14 cellular contexts compared by ENCODE assay signal in the genomic region with DNA sequence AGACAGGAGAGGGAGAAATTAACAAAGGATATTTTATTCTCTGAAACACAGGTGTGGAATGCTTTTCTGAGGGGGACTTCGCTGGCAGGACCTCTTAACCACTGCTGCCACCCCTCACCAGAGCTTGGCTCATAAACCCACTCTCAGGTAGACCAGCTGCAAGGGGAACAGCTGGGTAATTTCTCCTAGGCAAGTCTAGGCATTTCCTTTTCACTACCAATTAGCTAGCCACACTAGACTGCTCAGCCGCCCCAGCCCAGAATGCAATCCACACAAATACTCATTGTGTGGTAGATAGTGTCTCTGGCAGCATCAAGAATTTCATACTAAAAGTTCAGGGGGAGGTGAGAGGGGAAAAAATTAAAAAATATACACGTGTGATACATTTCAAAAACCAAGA.
"Had no signal": no experiment of that assay in that cellular context is flagged by ENCODE, and none has a peak within 500 bp of the region (broad histone marks: within the 10 kb centered on the region; RNA-seq: fewer than 3 reads in every experiment).

No MANE protein-coding gene starts in this region.

- H3K4me1 Mint-ChIP-seq: activated naive CD8-positive, alpha-beta T cell treated with anti-CD3 and anti-CD28 coated beads, Interleukin-2, amount 10 ng/mL, durations not matched to agents 7 days and 5 days; naive thymus-derived CD4-positive, alpha-beta T cell; stimulated activated effector memory CD8-positive, alpha-beta T cell treated with anti-CD3 and anti-CD28 coated beads, Interleukin-12 subunit alpha, Interleukin-12 subunit beta, amount 100 ng/mL, for 72 hours had no signal

- H3K9me3 Mint-ChIP-seq: activated naive CD8-positive, alpha-beta T cell treated with anti-CD3 and anti-CD28 coated beads, Interleukin-2, amount 10 ng/mL, durations not matched to agents 7 days and 5 days had no signal

- H3K4me3 Mint-ChIP-seq: activated naive CD8-positive, alpha-beta T cell treated with anti-CD3 and anti-CD28 coated beads, Interleukin-2, amount 10 ng/mL, durations not matched to agents 7 days and 5 days; dendritic cell treated with granulocyte-macrophage colony-stimulating factor and Interleukin-4, amounts not matched to agents 40 ng/mL and 50 ng/mL, for 4 days; naive thymus-derived CD4-positive, alpha-beta T cell; stimulated activated effector memory CD8-positive, alpha-beta T cell treated with anti-CD3 and anti-CD28 coated beads, Interleukin-12 subunit alpha, Interleukin-12 subunit beta, amount 100 ng/mL, for 72 hours had no signal

- H3K27ac Mint-ChIP-seq: activated naive CD8-positive, alpha-beta T cell treated with anti-CD3 and anti-CD28 coated beads, Interleukin-2, amount 10 ng/mL, durations not matched to agents 7 days and 5 days; dendritic cell treated with granulocyte-macrophage colony-stimulating factor and Interleukin-4, amounts not matched to agents 40 ng/mL and 50 ng/mL, for 4 days; naive thymus-derived CD4-positive, alpha-beta T cell; stimulated activated effector memory CD8-positive, alpha-beta T cell treated with anti-CD3 and anti-CD28 coated beads, Interleukin-12 subunit alpha, Interleukin-12 subunit beta, amount 100 ng/mL, for 72 hours had no signal

- ATAC-seq: activated CD4-positive, CD25-positive, alpha-beta regulatory T cell treated with anti-CD3 and anti-CD28 coated beads, Interleukin-2, amount 50 U/mL, for 24 hours; gastrocnemius medialis; left lung; mucosa of descending colon; naive thymus-derived CD4-positive, alpha-beta T cell; stimulated activated effector memory CD8-positive, alpha-beta T cell treated with anti-CD3 and anti-CD28 coated beads, Interleukin-12 subunit alpha, Interleukin-12 subunit beta, amount 100 ng/mL, for 72 hours; upper lobe of right lung had no signal

- DNase-seq: activated naive CD4-positive, alpha-beta T cell; activated naive CD8-positive, alpha-beta T cell treated with anti-CD3 and anti-CD28 coated beads, Interleukin-2, amount 10 ng/mL, durations not matched to agents 7 days and 5 days; activated T-cell treated with anti-CD3 and anti-CD28 coated beads for 4 hours; anterior cingulate cortex; brain microvascular endothelial cell; cerebellar nuclear complex; gastrocnemius medialis; left lung; mucosa of descending colon; naive thymus-derived CD4-positive, alpha-beta T cell; upper lobe of right lung had no signal

- H3K27me3 Mint-ChIP-seq: activated naive CD8-positive, alpha-beta T cell treated with anti-CD3 and anti-CD28 coated beads, Interleukin-2, amount 10 ng/mL, durations not matched to agents 7 days and 5 days; dendritic cell treated with granulocyte-macrophage colony-stimulating factor and Interleukin-4, amounts not matched to agents 40 ng/mL and 50 ng/mL, for 4 days; naive thymus-derived CD4-positive, alpha-beta T cell had no signal

- H3K36me3 Mint-ChIP-seq: activated naive CD8-positive, alpha-beta T cell treated with anti-CD3 and anti-CD28 coated beads, Interleukin-2, amount 10 ng/mL, durations not matched to agents 7 days and 5 days; naive thymus-derived CD4-positive, alpha-beta T cell; stimulated activated effector memory CD8-positive, alpha-beta T cell treated with anti-CD3 and anti-CD28 coated beads, Interleukin-12 subunit alpha, Interleukin-12 subunit beta, amount 100 ng/mL, for 72 hours had no signal
